ENCODE assay signal across 8 cellular contexts in genomic region chr12:54054442-54055332, GRCh38. TPM values are rescaled to one million over a fixed set of nuclear protein-coding genes. Genes with fewer than 3 reads are reported as not detected.
DNase-seq lines count a peak whose midpoint lies in the region; ATAC-seq and TF ChIP-seq lines count a peak whose summit lies in the region.

No MANE protein-coding gene starts in this region.

- no peaks in the 10 kb centered on the region for H3K9me3 ChIP-seq in HEK293 (ENCODE audit: control insufficient read depth, insufficient read depth, low read depth, low read length)

- H3K4me3 ChIP-seq in AG09309 (ENCODE audit: control insufficient read depth, low read depth, low read length) (peak overlapping the region; percentile 39; the same call in 1 of the 2 replicates), HEK293 (ENCODE audit: low read depth, low read length) (peak overlapping the region; percentile 54)

- CTCF ChIA-PET in HEK293 (lab: Yijun Ruan, JAX): interaction anchor here (0.6 to 2.6 kb wide), 9 partner anchors 14 to 191 kb away, joined by 3 to 12 read pairs (median 4); partner anchors contain the start of gene HOXC5

- peaks cover 1 to 19% of the 10 kb centered on the region in 2 experiments; a peak in 2 of 3 replicates for H3K36me3 ChIP-seq in HEK293 (ENCODE audit: control insufficient read depth in 2 of 2, insufficient read depth in 1 of 2, low read length in 2 of 2)

- H3K4me1 Mint-ChIP-seq in brain (peaks cover 29% of the 10 kb centered on the region), nephron (peaks cover 91% of the 10 kb centered on the region)

- no peak for ATAC-seq in GM18868 (IDR thresholded peaks at IDR 0.05; ENCODE audit: unreplicated experiment)
- ATAC-seq in HG03095 (IDR thresholded peaks at IDR 0.05; ENCODE audit: unreplicated experiment): no peak
- no peak for ATAC-seq in GM19455 (IDR thresholded peaks at IDR 0.05; ENCODE audit: unreplicated experiment)

- peak overlapping the region; percentile 99 for H3K27ac ChIP-seq in HEK293 (ENCODE audit: extremely low read depth, low read depth, low read length)

- DNase-seq in AG09309 (ENCODE audit: low read depth) (no peak), GM13976 (ENCODE audit: low spot score) (no peak)

- H3K27me3 Mint-ChIP-seq in brain: peaks cover 100% of the 10 kb centered on the region
- peaks cover 20% of the 10 kb centered on the region for H3K27me3 Mint-ChIP-seq in nephron (ENCODE audit: low read depth)

- H3K9me3 Mint-ChIP-seq in brain (no peaks in the 10 kb centered on the region), nephron (no peaks in the 10 kb centered on the region)

- no peaks in the 10 kb centered on the region for H3K36me3 Mint-ChIP-seq in brain
- H3K36me3 Mint-ChIP-seq in nephron (ENCODE audit: low read depth): peaks cover 27% of the 10 kb centered on the region

- POLR2A ChIA-PET in HEK293 (lab: Yijun Ruan, JAX): interaction anchor here (0.6 to 3.3 kb wide), 9 partner anchors 9 to 85 kb away, joined by 3 to 18 read pairs (median 8); no protein-coding TSS in a partner anchor

- in situ Hi-C loops in GM13976 (cut with MboI; ENCODE audit: low sequenced_read_pairs, unreplicated experiment): no loop called here

- TF ChIP-seq CTCF in AG09309 (IDR thresholded peaks at IDR 0.05; ENCODE audit: control insufficient read depth, insufficient read depth, low read depth, low read length, missing control alignments): no peak
- TF ChIP-seq CTCF in HEK293 (tag by site-specific recombination; IDR thresholded peaks at IDR 0.05): no peak
- TF ChIP-seq CTCF in brain (conservative IDR thresholded peaks at IDR 0.05): no peak
- TF ChIP-seq CTCF in nephron (IDR thresholded peaks at IDR 0.05; ENCODE audit: unreplicated experiment in 3 of 3): no peak
- TF ChIP-seq CTCF in GM13976 (IDR thresholded peaks at IDR 0.05; ENCODE audit: borderline replicate concordance, control extremely low read depth, extremely low read depth, insufficient read depth, missing control alignments): no peak

- H3K27ac Mint-ChIP-seq in brain (peak overlapping the region in 2 of 5 experiments; percentile 16 to 42), nephron (peak overlapping the region; percentile 73 to 90 (median 79))

- H3K4me3 Mint-ChIP-seq in brain (peak overlapping the region; percentile 62 to 90 (median 73)), nephron (peak overlapping the region; percentile 79 to 86 (median 83))

- peaks cover 74% of the 10 kb centered on the region for H3K4me1 ChIP-seq in HEK293 (ENCODE audit: control insufficient read depth, insufficient read depth, low read length)

TF ChIP-seq in HEK293, 187 proteins besides CTCF, POLR2A, EP300 and RAD21 (continues in another document):
- TF ChIP-seq YY1 (tag by site-specific recombination; IDR thresholded peaks at IDR 0.05) (no peak), ZNF426 (tag by site-specific recombination; IDR thresholded peaks at IDR 0.05) (no peak), ZNF501 (tag by site-specific recombination; IDR thresholded peaks at IDR 0.05) (0 out of 2 replicates have a peak, but pooled peaks have one; percentile 33), ZNF670 (tag by site-specific recombination; IDR thresholded peaks at IDR 0.05; ENCODE audit: low read depth) (no peak), ZNF777 (tag by site-specific recombination; IDR thresholded peaks at IDR 0.05; ENCODE audit: borderline replicate concordance) (no peak), ZBTB11 (tag by site-specific recombination; conservative IDR thresholded peaks at IDR 0.05; ENCODE audit: low read depth) (peak; percentile 30; the same call in 1 of the 2 replicates), KLF8 (tag by site-specific recombination; IDR thresholded peaks at IDR 0.05) (no peak; the same call in 1 of the 2 replicates), ZNF341 (tag by site-specific recombination; IDR thresholded peaks at IDR 0.05; ENCODE audit: low read depth) (peak; percentile 58), ZFP3 (tag by site-specific recombination; IDR thresholded peaks at IDR 0.05; ENCODE audit: low read depth) (no peak), ZNF202 (tag by site-specific recombination; IDR thresholded peaks at IDR 0.05; ENCODE audit: borderline replicate concordance) (no peak), SETDB1 (IDR thresholded peaks at IDR 0.05; ENCODE audit: insufficient read length, low read length) (no peak), ZNF571 (tag by site-specific recombination; IDR thresholded peaks at IDR 0.05) (no peak), ZNF654 (tag by site-specific recombination; IDR thresholded peaks at IDR 0.05; ENCODE audit: low read depth) (no peak), ZNF138 (tag by site-specific recombination; IDR thresholded peaks at IDR 0.05; ENCODE audit: borderline replicate concordance) (no peak), KLF17 (tag by site-specific recombination; IDR thresholded peaks at IDR 0.05) (peak; percentile 46; the same call in 1 of the 2 replicates), ZXDB (tag by site-specific recombination; IDR thresholded peaks at IDR 0.05) (peak; percentile 91), HIC1 (tag by site-specific recombination; IDR thresholded peaks at IDR 0.05) (peak; percentile 64), ZNF785 (tag by site-specific recombination; IDR thresholded peaks at IDR 0.05) (no peak), ZNF561 (tag by site-specific recombination; IDR thresholded peaks at IDR 0.05; ENCODE audit: borderline replicate concordance) (peak; percentile 92), ZNF133 (tag by site-specific recombination; IDR thresholded peaks at IDR 0.05) (no peak), ZNF707 (tag by site-specific recombination; IDR thresholded peaks at IDR 0.05) (no peak)

RNA-seq across cellular contexts. Expression of gene HOXC4, which starts 1.1 kb away (rescaled TPM):
- polyA plus RNA-seq in brain (ENCODE audit: insufficient read depth, low read depth, low replicate concordance): not detected

RNA-seq across cellular contexts. Expression of gene HOXC5, which starts 21.8 kb away (rescaled TPM):
- polyA plus RNA-seq in brain (ENCODE audit: insufficient read depth, low read depth, low replicate concordance): not detected

RNA-seq across cellular contexts. Expression of gene HOXC6, which starts 26.4 kb away (rescaled TPM):
- polyA plus RNA-seq in brain (ENCODE audit: insufficient read depth, low read depth, low replicate concordance): not detected

RNA-seq across cellular contexts. Expression of gene HOXC8, which starts 45.9 kb away (rescaled TPM):
- not detected for polyA plus RNA-seq in brain (ENCODE audit: insufficient read depth, low read depth, low replicate concordance)

RNA-seq across cellular contexts. Expression of gene HOXC9, which starts 54.7 kb away (rescaled TPM):
- not detected for polyA plus RNA-seq in brain (ENCODE audit: insufficient read depth, low read depth, low replicate concordance)
